Comparison of ENCODE assay signal across 30 cellular contexts in genomic region chr3:130739848-130740247, GRCh38.
"Had no signal": no experiment of that assay in that cellular context is flagged by ENCODE, and none has a peak within 500 bp of the region (broad histone marks: within the 10 kb centered on the region; RNA-seq: fewer than 3 reads in every experiment).

No MANE protein-coding gene starts in this region.

- H2AFZ ChIP-seq: hepatocyte had no signal

- H3K36me3 ChIP-seq: colonic mucosa had no signal

- H3K27me3 ChIP-seq: colonic mucosa, dorsolateral prefrontal cortex, esophagus muscularis mucosa, esophagus squamous epithelium, foreskin keratinocyte, gastrocnemius medialis, gastroesophageal sphincter, heart left ventricle, heart right ventricle, hepatocyte had no signal

- DNase-seq: colonic mucosa; cortex of kidney; dermis blood vessel endothelial cell; dorsolateral prefrontal cortex; effector CD4-positive, alpha-beta T cell; effector CD8-positive, alpha-beta T cell; effector memory CD4-positive, alpha-beta T cell; effector memory CD8-positive, alpha-beta T cell; endodermal cell; erythroblast; esophagus squamous epithelium; foreskin fibroblast; foreskin keratinocyte; foreskin melanocyte; gastrocnemius medialis; glutamatergic neuron; head of caudate nucleus; heart left ventricle; heart right ventricle had no signal

- FAIRE-seq: colon, endometrium, endothelial cell of umbilical vein, frontal cortex had no signal

- H3K4me3 ChIP-seq: colonic mucosa, coronary artery, esophagus muscularis mucosa, esophagus squamous epithelium, gastrocnemius medialis, gastroesophageal sphincter, heart left ventricle, heart right ventricle, hepatocyte had no signal

- H3K4me2 ChIP-seq: hepatocyte had no signal

- ATAC-seq: effector memory CD8-positive, alpha-beta T cell; esophagus mucosa; foreskin keratinocyte; gastrocnemius medialis; gastroesophageal sphincter; heart left ventricle; heart right ventricle had no signal

- H3K9me3 Mint-ChIP-seq: dendritic cell treated with granulocyte-macrophage colony-stimulating factor and Interleukin-4, amounts not matched to agents 40 ng/mL and 50 ng/mL, for 4 days; effector memory CD8-positive, alpha-beta T cell had no signal

- H3K9me3 ChIP-seq: colonic mucosa, esophagus muscularis mucosa, esophagus squamous epithelium, gastrocnemius medialis, gastroesophageal sphincter, heart left ventricle, heart right ventricle had no signal

- H3K27ac ChIP-seq: colonic mucosa, coronary artery, dorsolateral prefrontal cortex, epithelial cell of prostate, esophagus muscularis mucosa, esophagus squamous epithelium, foreskin keratinocyte, gastrocnemius medialis, gastroesophageal sphincter, heart left ventricle, heart right ventricle, hepatocyte had no signal

- H3K4me1 ChIP-seq: colonic mucosa, foreskin keratinocyte had no signal

- H3K27me3 Mint-ChIP-seq: dendritic cell treated with granulocyte-macrophage colony-stimulating factor and Interleukin-4, amounts not matched to agents 40 ng/mL and 50 ng/mL, for 4 days; effector memory CD8-positive, alpha-beta T cell had no signal

- H3K27ac Mint-ChIP-seq: dendritic cell treated with granulocyte-macrophage colony-stimulating factor and Interleukin-4, amounts not matched to agents 40 ng/mL and 50 ng/mL, for 4 days; endodermal cell had no signal

- H3K4me3 Mint-ChIP-seq: dendritic cell treated with granulocyte-macrophage colony-stimulating factor and Interleukin-4, amounts not matched to agents 40 ng/mL and 50 ng/mL, for 4 days; endodermal cell had no signal
